In genomic region chr13:40604135-40604534, GRCh38 we compare ENCODE assay signal across 20 cellular contexts.
"Had no signal": no experiment of that assay in that cellular context is flagged by ENCODE, and none has a peak within 500 bp of the region (broad histone marks: within the 10 kb centered on the region; RNA-seq: fewer than 3 reads in every experiment).

No MANE protein-coding gene starts in this region.

- DNase-seq: activated CD4-positive, alpha-beta T cell treated with anti-CD3 and anti-CD28 coated beads, Interleukin-2, amount 50 U/mL, for 4 hours; activated naive CD4-positive, alpha-beta T cell; amygdala; body of pancreas; foreskin melanocyte; head of caudate nucleus; mesenchymal stem cell; nucleus accumbens; posterior cingulate gyrus; right cardiac atrium; stimulated activated CD4-positive, alpha-beta T cell treated with anti-CD3 and anti-CD28 coated beads, Interleukin-15, amount 100 ng/mL, for 24 hours; stimulated activated CD4-positive, alpha-beta T cell treated with anti-CD3 and anti-CD28 coated beads, Interleukin-4, amount 100 ng/mL, for 1 hour; stimulated activated naive CD4-positive, alpha-beta T cell; T-helper 9 cell; trophoblast cell had no signal

- H3K27ac Mint-ChIP-seq: nephron had no signal

- H3K4me3 ChIP-seq: body of pancreas, coronary artery, skin epidermis had no signal

- H3K27me3 Mint-ChIP-seq: central memory CD8-positive, alpha-beta T cell had no signal

- H3K27ac ChIP-seq: body of pancreas, coronary artery, skin epidermis had no signal

- H3K4me3 Mint-ChIP-seq: central memory CD8-positive, alpha-beta T cell; nephron had no signal

- ATAC-seq: activated CD4-positive, CD25-positive, alpha-beta regulatory T cell treated with anti-CD3 and anti-CD28 coated beads, Interleukin-2, amount 50 U/mL, for 24 hours; body of pancreas; right cardiac atrium had no signal

- H3K9me3 ChIP-seq: body of pancreas had no signal

- H3K9me3 Mint-ChIP-seq: central memory CD8-positive, alpha-beta T cell; nephron had no signal
